Comparison of ENCODE assay signal across 1 cellular context in genomic region chrX:1555370-1555769, GRCh38.
TF ChIP-seq lines count a peak whose summit lies in the region.

No MANE protein-coding gene starts in this region.

TF ChIP-seq in GM12878, 131 proteins besides CTCF, POLR2A, EP300 and RAD21:
- TF ChIP-seq SMARCA5 (IDR thresholded peaks at IDR 0.05) (peak; percentile 53; the same call in 1 of the 2 replicates), SP1 (IDR thresholded peaks at IDR 0.05; ENCODE audit: low read depth, low read length) (no peak)
